8 cellular contexts compared by ENCODE assay signal in genomic region chr5:135887447-135887864, GRCh38. TPM values are rescaled to one million over a fixed set of nuclear protein-coding genes. Genes with fewer than 3 reads are reported as not detected.
DNase-seq lines count a peak whose midpoint lies in the region; ATAC-seq and TF ChIP-seq lines count a peak whose summit lies in the region.

No MANE protein-coding gene starts in this region.

- DNase-seq in AML-193 (lab: John Stamatoyannopoulos, UW) (peak; percentile 26 to 53), NCI-H2227 (lab: John Stamatoyannopoulos, UW; ENCODE audit: unreplicated experiment) (peak; percentile 76), coronary artery (ENCODE audit: low spot score) (no peak), lower lobe of right lung (peak; percentile 56)
- DNase-seq in activated CD4-positive, alpha-beta T cell treated with anti-CD3 and anti-CD28 coated beads for 24 hours (ENCODE audit: low read depth in 2 of 2): peak; percentile 46 to 51
- peak; percentile 14 for DNase-seq in stimulated activated CD8-positive, alpha-beta memory T cell treated with anti-CD3 and anti-CD28 coated beads, Interleukin-15, amount 100 ng/mL, for 24 hours (ENCODE audit: low read depth)

- H3K4me3 ChIP-seq in coronary artery (no peak overlapping the region), lower lobe of right lung (no peak overlapping the region)

- TF ChIP-seq CTCF in coronary artery (IDR thresholded peaks at IDR 0.05) (peak; percentile 73), lower lobe of right lung (IDR thresholded peaks at IDR 0.05) (peak; percentile 78)

- peak; percentile 86 for ATAC-seq in GM18907 (IDR thresholded peaks at IDR 0.05; ENCODE audit: unreplicated experiment)
- peak; percentile 72 for ATAC-seq in HG03108 (IDR thresholded peaks at IDR 0.05; ENCODE audit: unreplicated experiment)
- ATAC-seq in lower lobe of right lung: peak; percentile 87 to 92

- no peaks in the 10 kb centered on the region for H3K9me3 ChIP-seq in lower lobe of right lung

- peaks cover 18% of the 10 kb centered on the region for H3K4me1 ChIP-seq in lower lobe of right lung

- H3K27ac ChIP-seq in coronary artery (no peak overlapping the region), lower lobe of right lung (no peak overlapping the region)

- intact Hi-C loops in lower lobe of right lung (cut with DNase I): loop anchor here (5.0 kb wide), 1 partner anchor 325 kb away; no protein-coding TSS in a partner anchor

- H3K27me3 ChIP-seq in lower lobe of right lung (ENCODE audit: low read depth): peaks cover 14% of the 10 kb centered on the region

- no peaks in the 10 kb centered on the region for H3K36me3 ChIP-seq in lower lobe of right lung

RNA-seq across cellular contexts. Expression of gene IL9, which starts 8.2 kb away (rescaled TPM):
- total RNA-seq in lower lobe of right lung: not detected

RNA-seq across cellular contexts. Expression of gene SLC25A48, which starts 53.0 kb away (rescaled TPM):
- 0.24 TPM for total RNA-seq in lower lobe of right lung
